ENCODE assay signal across 1 cellular context in the genomic region with DNA sequence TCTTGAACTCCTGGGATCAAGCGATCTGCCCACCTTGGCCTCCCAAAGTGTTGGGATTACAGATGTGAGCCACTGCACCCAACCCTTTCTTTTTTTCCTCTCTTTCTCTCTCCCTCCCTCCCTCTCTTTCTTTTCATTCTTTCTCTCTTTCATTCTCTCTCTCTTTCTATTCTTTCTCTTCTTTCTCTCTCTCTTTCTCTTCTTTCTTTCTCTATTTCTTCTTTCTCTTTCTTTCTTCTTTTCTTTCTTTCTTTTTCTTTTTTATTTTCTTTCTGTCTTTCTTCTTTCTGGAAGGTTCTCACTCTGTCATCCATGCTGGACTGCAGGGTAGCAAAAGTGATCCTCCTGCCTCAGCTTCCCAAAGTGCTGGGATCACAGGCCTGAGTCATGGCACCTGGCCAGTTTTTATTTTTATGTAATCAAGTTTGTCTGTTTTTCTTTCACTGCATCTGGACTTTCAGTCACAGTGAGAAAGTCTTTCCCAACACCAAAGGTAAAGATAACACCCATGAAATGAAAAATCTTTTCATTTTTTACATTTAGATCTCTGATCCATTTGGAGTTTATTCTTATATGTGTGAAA.
TF ChIP-seq lines count a peak whose summit lies in the region.

No MANE protein-coding gene starts in this region.

TF ChIP-seq in K562, 482 proteins besides CTCF, POLR2A, EP300 and RAD21 (continued from another document):
- TF ChIP-seq, protein P1, sequence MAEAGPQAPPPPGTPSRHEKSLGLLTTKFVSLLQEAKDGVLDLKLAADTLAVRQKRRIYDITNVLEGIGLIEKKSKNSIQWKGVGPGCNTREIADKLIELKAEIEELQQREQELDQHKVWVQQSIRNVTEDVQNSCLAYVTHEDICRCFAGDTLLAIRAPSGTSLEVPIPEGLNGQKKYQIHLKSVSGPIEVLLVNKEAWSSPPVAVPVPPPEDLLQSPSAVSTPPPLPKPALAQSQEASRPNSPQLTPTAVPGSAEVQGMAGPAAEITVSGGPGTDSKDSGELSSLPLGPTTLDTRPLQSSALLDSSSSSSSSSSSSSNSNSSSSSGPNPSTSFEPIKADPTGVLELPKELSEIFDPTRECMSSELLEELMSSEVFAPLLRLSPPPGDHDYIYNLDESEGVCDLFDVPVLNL (CRISPR knock-in tag; IDR thresholded peaks at IDR 0.05; ENCODE audit: low read depth) = no peak
- TF ChIP-seq, protein P2, sequence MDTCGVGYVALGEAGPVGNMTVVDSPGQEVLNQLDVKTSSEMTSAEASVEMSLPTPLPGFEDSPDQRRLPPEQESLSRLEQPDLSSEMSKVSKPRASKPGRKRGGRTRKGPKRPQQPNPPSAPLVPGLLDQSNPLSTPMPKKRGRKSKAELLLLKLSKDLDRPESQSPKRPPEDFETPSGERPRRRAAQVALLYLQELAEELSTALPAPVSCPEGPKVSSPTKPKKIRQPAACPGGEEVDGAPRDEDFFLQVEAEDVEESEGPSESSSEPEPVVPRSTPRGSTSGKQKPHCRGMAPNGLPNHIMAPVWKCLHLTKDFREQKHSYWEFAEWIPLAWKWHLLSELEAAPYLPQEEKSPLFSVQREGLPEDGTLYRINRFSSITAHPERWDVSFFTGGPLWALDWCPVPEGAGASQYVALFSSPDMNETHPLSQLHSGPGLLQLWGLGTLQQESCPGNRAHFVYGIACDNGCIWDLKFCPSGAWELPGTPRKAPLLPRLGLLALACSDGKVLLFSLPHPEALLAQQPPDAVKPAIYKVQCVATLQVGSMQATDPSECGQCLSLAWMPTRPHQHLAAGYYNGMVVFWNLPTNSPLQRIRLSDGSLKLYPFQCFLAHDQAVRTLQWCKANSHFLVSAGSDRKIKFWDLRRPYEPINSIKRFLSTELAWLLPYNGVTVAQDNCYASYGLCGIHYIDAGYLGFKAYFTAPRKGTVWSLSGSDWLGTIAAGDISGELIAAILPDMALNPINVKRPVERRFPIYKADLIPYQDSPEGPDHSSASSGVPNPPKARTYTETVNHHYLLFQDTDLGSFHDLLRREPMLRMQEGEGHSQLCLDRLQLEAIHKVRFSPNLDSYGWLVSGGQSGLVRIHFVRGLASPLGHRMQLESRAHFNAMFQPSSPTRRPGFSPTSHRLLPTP (IDR thresholded peaks at IDR 0.05; ENCODE audit: borderline replicate concordance, extremely low read depth, insufficient read length) = no peak
- TF ChIP-seq MYNN (IDR thresholded peaks at IDR 0.05) = no peak
- TF ChIP-seq MYNN (CRISPR knock-in tag; IDR thresholded peaks at IDR 0.05) = no peak
- 0 out of 2 replicates have a peak, but pooled peaks have one; percentile 15 for TF ChIP-seq ARID1B (IDR thresholded peaks at IDR 0.05)
- TF ChIP-seq, protein P3, sequence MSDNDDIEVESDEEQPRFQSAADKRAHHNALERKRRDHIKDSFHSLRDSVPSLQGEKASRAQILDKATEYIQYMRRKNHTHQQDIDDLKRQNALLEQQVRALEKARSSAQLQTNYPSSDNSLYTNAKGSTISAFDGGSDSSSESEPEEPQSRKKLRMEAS (CRISPR knock-in tag; IDR thresholded peaks at IDR 0.05) = no peak
- TF ChIP-seq, protein P4, sequence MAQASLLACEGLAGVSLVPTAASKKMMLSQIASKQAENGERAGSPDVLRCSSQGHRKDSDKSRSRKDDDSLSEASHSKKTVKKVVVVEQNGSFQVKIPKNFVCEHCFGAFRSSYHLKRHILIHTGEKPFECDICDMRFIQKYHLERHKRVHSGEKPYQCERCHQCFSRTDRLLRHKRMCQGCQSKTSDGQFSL (CRISPR knock-in tag; IDR thresholded peaks at IDR 0.05) = no peak
- TF ChIP-seq, protein P4 (tag; IDR thresholded peaks at IDR 0.05) = no peak
- TF ChIP-seq BRCA1 (IDR thresholded peaks at IDR 0.05) = no peak
- no peak for TF ChIP-seq BRCA1 (CRISPR knock-in tag; IDR thresholded peaks at IDR 0.05)
- no peak for TF ChIP-seq ZNF3 (CRISPR knock-in tag; IDR thresholded peaks at IDR 0.05)
- TF ChIP-seq NFIC (IDR thresholded peaks at IDR 0.05) = peak; percentile 65
- TF ChIP-seq, protein P5, sequence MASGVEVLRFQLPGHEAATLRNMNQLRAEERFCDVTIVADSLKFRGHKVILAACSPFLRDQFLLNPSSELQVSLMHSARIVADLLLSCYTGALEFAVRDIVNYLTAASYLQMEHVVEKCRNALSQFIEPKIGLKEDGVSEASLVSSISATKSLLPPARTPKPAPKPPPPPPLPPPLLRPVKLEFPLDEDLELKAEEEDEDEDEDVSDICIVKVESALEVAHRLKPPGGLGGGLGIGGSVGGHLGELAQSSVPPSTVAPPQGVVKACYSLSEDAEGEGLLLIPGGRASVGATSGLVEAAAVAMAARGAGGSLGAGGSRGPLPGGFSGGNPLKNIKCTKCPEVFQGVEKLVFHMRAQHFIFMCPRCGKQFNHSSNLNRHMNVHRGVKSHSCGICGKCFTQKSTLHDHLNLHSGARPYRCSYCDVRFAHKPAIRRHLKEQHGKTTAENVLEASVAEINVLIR (CRISPR knock-in tag; IDR thresholded peaks at IDR 0.05) = no peak
- TF ChIP-seq TEAD2 (tag; IDR thresholded peaks at IDR 0.05) = no peak
- TF ChIP-seq, protein P6, sequence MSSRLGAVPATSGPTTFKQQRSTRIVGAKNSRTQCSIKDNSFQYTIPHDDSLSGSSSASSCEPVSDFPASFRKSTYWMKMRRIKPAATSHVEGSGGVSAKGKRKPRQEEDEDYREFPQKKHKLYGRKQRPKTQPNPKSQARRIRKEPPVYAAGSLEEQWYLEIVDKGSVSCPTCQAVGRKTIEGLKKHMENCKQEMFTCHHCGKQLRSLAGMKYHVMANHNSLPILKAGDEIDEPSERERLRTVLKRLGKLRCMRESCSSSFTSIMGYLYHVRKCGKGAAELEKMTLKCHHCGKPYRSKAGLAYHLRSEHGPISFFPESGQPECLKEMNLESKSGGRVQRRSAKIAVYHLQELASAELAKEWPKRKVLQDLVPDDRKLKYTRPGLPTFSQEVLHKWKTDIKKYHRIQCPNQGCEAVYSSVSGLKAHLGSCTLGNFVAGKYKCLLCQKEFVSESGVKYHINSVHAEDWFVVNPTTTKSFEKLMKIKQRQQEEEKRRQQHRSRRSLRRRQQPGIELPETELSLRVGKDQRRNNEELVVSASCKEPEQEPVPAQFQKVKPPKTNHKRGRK (tag; IDR thresholded peaks at IDR 0.05) = peak; percentile 96
- no peak for TF ChIP-seq GTF2A2 (tag; IDR thresholded peaks at IDR 0.05)
- TF ChIP-seq, protein P7, sequence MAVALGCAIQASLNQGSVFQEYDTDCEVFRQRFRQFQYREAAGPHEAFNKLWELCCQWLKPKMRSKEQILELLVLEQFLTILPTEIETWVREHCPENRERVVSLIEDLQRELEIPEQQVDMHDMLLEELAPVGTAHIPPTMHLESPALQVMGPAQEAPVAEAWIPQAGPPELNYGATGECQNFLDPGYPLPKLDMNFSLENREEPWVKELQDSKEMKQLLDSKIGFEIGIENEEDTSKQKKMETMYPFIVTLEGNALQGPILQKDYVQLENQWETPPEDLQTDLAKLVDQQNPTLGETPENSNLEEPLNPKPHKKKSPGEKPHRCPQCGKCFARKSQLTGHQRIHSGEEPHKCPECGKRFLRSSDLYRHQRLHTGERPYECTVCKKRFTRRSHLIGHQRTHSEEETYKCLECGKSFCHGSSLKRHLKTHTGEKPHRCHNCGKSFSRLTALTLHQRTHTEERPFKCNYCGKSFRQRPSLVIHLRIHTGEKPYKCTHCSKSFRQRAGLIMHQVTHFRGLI (CRISPR knock-in tag; IDR thresholded peaks at IDR 0.05) = no peak
- TF ChIP-seq, protein P8, sequence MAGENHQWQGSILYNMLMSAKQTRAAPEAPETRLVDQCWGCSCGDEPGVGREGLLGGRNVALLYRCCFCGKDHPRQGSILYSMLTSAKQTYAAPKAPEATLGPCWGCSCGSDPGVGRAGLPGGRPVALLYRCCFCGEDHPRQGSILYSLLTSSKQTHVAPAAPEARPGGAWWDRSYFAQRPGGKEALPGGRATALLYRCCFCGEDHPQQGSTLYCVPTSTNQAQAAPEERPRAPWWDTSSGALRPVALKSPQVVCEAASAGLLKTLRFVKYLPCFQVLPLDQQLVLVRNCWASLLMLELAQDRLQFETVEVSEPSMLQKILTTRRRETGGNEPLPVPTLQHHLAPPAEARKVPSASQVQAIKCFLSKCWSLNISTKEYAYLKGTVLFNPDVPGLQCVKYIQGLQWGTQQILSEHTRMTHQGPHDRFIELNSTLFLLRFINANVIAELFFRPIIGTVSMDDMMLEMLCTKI (IDR thresholded peaks at IDR 0.05; ENCODE audit: partially characterized antibody) = no peak
- TF ChIP-seq SETDB1 (IDR thresholded peaks at IDR 0.05; ENCODE audit: low read length) = no peak
- TF ChIP-seq CEBPG (CRISPR knock-in tag; IDR thresholded peaks at IDR 0.05) = no peak
- no peak for TF ChIP-seq CEBPG (tag; conservative IDR thresholded peaks at IDR 0.05 in 1 of 2, IDR thresholded peaks at IDR 0.05 in 1 of 2)
- TF ChIP-seq, protein P9, sequence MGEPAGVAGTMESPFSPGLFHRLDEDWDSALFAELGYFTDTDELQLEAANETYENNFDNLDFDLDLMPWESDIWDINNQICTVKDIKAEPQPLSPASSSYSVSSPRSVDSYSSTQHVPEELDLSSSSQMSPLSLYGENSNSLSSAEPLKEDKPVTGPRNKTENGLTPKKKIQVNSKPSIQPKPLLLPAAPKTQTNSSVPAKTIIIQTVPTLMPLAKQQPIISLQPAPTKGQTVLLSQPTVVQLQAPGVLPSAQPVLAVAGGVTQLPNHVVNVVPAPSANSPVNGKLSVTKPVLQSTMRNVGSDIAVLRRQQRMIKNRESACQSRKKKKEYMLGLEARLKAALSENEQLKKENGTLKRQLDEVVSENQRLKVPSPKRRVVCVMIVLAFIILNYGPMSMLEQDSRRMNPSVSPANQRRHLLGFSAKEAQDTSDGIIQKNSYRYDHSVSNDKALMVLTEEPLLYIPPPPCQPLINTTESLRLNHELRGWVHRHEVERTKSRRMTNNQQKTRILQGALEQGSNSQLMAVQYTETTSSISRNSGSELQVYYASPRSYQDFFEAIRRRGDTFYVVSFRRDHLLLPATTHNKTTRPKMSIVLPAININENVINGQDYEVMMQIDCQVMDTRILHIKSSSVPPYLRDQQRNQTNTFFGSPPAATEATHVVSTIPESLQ (CRISPR knock-in tag; IDR thresholded peaks at IDR 0.05) = no peak
- TF ChIP-seq, protein P10, sequence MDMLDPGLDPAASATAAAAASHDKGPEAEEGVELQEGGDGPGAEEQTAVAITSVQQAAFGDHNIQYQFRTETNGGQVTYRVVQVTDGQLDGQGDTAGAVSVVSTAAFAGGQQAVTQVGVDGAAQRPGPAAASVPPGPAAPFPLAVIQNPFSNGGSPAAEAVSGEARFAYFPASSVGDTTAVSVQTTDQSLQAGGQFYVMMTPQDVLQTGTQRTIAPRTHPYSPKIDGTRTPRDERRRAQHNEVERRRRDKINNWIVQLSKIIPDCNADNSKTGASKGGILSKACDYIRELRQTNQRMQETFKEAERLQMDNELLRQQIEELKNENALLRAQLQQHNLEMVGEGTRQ (CRISPR knock-in tag; IDR thresholded peaks at IDR 0.05) = no peak
- TF ChIP-seq, protein P11, sequence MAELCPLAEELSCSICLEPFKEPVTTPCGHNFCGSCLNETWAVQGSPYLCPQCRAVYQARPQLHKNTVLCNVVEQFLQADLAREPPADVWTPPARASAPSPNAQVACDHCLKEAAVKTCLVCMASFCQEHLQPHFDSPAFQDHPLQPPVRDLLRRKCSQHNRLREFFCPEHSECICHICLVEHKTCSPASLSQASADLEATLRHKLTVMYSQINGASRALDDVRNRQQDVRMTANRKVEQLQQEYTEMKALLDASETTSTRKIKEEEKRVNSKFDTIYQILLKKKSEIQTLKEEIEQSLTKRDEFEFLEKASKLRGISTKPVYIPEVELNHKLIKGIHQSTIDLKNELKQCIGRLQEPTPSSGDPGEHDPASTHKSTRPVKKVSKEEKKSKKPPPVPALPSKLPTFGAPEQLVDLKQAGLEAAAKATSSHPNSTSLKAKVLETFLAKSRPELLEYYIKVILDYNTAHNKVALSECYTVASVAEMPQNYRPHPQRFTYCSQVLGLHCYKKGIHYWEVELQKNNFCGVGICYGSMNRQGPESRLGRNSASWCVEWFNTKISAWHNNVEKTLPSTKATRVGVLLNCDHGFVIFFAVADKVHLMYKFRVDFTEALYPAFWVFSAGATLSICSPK (IDR thresholded peaks at IDR 0.05; ENCODE audit: borderline replicate concordance) = no peak
- no peak for TF ChIP-seq PPARD (CRISPR knock-in tag; IDR thresholded peaks at IDR 0.05)
- no peak for TF ChIP-seq SAFB (IDR thresholded peaks at IDR 0.05; ENCODE audit: borderline replicate concordance, low read depth, low read length)
- TF ChIP-seq ZNF212 (CRISPR knock-in tag; IDR thresholded peaks at IDR 0.05) = no peak
- no peak for TF ChIP-seq MAFG (tag; conservative IDR thresholded peaks at IDR 0.05)
